19 cellular contexts compared by ENCODE assay signal in the genomic region with DNA sequence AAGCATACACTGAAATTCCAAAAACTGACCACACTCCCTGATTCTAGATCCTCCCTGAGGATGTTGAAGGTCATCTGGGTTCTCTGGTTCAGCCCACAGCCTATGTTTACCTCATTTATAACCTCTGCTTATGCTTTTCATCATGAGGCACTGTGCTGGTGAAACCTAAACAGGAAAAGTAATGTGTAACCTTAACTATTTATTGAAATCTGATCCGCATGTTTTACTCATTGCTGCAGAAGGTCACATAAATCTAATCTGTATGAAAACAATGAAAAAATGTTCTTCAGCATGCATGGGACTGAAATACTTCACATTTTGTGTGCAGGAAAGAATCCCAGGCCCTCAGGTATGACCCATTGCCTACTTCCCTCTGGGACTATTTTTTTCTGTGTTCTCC. TPM values are rescaled to one million over a fixed set of nuclear protein-coding genes. Genes with fewer than 3 reads are reported as not detected.
DNase-seq lines count a peak whose midpoint lies in the region; ATAC-seq and TF ChIP-seq lines count a peak whose summit lies in the region.
"Had no signal": no experiment of that assay in that cellular context is flagged by ENCODE, and none has a peak within 500 bp of the region (broad histone marks: within the 10 kb centered on the region; RNA-seq: fewer than 3 reads in every experiment).

No MANE protein-coding gene starts in this region.

- no peaks in the 10 kb centered on the region for H3K79me2 ChIP-seq in neural progenitor cell (ENCODE audit: low read depth)

- H3K9me3 Mint-ChIP-seq in neural progenitor cell: peaks cover 4% of the 10 kb centered on the region
- H3K9me3 Mint-ChIP-seq: activated CD4-positive, alpha-beta memory T cell treated with anti-CD3 and anti-CD28 coated beads for 36 hours had no signal

- peaks cover 7% of the 10 kb centered on the region for H3K4me1 Mint-ChIP-seq in neural progenitor cell

- H3K27ac ChIP-seq in neural progenitor cell: no peak overlapping the region
- H3K27ac ChIP-seq: ascending aorta, left ventricle myocardium inferior had no signal

- no peak overlapping the region for H3K4me2 ChIP-seq in neural progenitor cell

- H3K4me3 Mint-ChIP-seq in neural progenitor cell: no peak overlapping the region
- H3K4me3 Mint-ChIP-seq: activated CD4-positive, alpha-beta memory T cell treated with anti-CD3 and anti-CD28 coated beads for 36 hours had no signal

- H3K4me1 ChIP-seq in neural progenitor cell: no peaks in the 10 kb centered on the region
- H3K4me1 ChIP-seq: ascending aorta had no signal

- H3K9me3 ChIP-seq in neural progenitor cell (ENCODE audit: low read depth): no peaks in the 10 kb centered on the region
- H3K9me3 ChIP-seq: ascending aorta had no signal

- DNase-seq in AG08396 (ENCODE audit: low spot score) (peak; percentile 7), HCEC 1CT (peak; percentile 68), amniotic epithelial cell (ENCODE audit: low read depth) (peak; percentile 92), kidney glomerular epithelial cell (lab: John Stamatoyannopoulos, UW) (peak; percentile 3), neural progenitor cell (ENCODE audit: low spot score) (no peak), NCI-H1092 (lab: John Stamatoyannopoulos, UW) (no peak)
- DNase-seq: activated CD4-positive, alpha-beta memory T cell treated with anti-CD3 and anti-CD28 coated beads for 36 hours; activated naive CD4-positive, alpha-beta T cell; COR-L47; Kasumi-1; left ventricle myocardium inferior; NCI-H1417; NCI-H446; T-helper 1 cell had no signal

- H3K36me3 ChIP-seq in neural progenitor cell: no peaks in the 10 kb centered on the region
- H3K36me3 ChIP-seq: ascending aorta, left ventricle myocardium inferior had no signal

- H3K27me3 Mint-ChIP-seq in neural progenitor cell (ENCODE audit: insufficient read depth, low read depth): peaks cover 2% of the 10 kb centered on the region
- H3K27me3 Mint-ChIP-seq: activated CD4-positive, alpha-beta memory T cell treated with anti-CD3 and anti-CD28 coated beads for 36 hours had no signal

- H3K27me3 ChIP-seq in neural progenitor cell: no peaks in the 10 kb centered on the region
- H3K27me3 ChIP-seq: ascending aorta had no signal

- no peaks in the 10 kb centered on the region for H4K20me1 ChIP-seq in neural progenitor cell (ENCODE audit: low read depth)

- H3K27ac Mint-ChIP-seq in neural progenitor cell: no peak overlapping the region
- H3K27ac Mint-ChIP-seq: activated CD4-positive, alpha-beta memory T cell treated with anti-CD3 and anti-CD28 coated beads for 36 hours had no signal

- no peaks in the 10 kb centered on the region for H3F3A ChIP-seq in neural progenitor cell (ENCODE audit: low read depth)

- no peak overlapping the region for H3K4me3 ChIP-seq in neural progenitor cell
- H3K4me3 ChIP-seq: ascending aorta, left ventricle myocardium inferior had no signal

- no peak for TF ChIP-seq CTCF in neural progenitor cell (IDR thresholded peaks at IDR 0.05)

- H3K36me3 Mint-ChIP-seq in neural progenitor cell: no peaks in the 10 kb centered on the region
- H3K36me3 Mint-ChIP-seq: activated CD4-positive, alpha-beta memory T cell treated with anti-CD3 and anti-CD28 coated beads for 36 hours had no signal

- H2AFZ ChIP-seq in neural progenitor cell (replicated peaks): no peak overlapping the region

- no peak overlapping the region for H3K9ac ChIP-seq in neural progenitor cell

- ATAC-seq in HG03460 (IDR thresholded peaks at IDR 0.05; ENCODE audit: unreplicated experiment) (no peak), HG02759 (IDR thresholded peaks at IDR 0.05; ENCODE audit: unreplicated experiment) (no peak)
- ATAC-seq: Right ventricle myocardium inferior had no signal

RNA-seq across cellular contexts. Expression of a gene that starts 30.3 kb away (rescaled TPM):
- total RNA-seq in neural progenitor cell (ENCODE audit: low replicate concordance): 535 and 638 TPM in 2 replicates
- total RNA-seq: HT-29 had no signal

Comparison
In these comparisons a context has a peak if more than half of its experiments do, and no peak if none do; other contexts are left out.
1. DNase-seq: peak in AG08396 (single experiment), HCEC 1CT (single experiment), amniotic epithelial cell (single experiment) and kidney glomerular epithelial cell (single experiment); none in neural progenitor cell (single experiment) and NCI-H1092 (single experiment).